ENCODE assay signal across 7 cellular contexts in genomic region chr4:168803052-168803451, GRCh38.
A peak's percentile ranks its signal among the peaks of the same experiment; 100 is the strongest.
DNase-seq lines count a peak whose midpoint lies in the region; ATAC-seq, FAIRE-seq and TF ChIP-seq lines count a peak whose summit lies in the region.
"Not testable (repeated sequence)": the region's sequence is repeated elsewhere in the genome, so short reads cannot be mapped to it uniquely, and the experiment has no call there.

No MANE protein-coding gene starts in this region.

- H3K4me1 Mint-ChIP-seq in astrocyte (ENCODE audit: low read depth, unreplicated experiment) (peaks cover 59% of the 10 kb centered on the region), endodermal cell (peaks cover 27% of the 10 kb centered on the region)

- not testable (repeated sequence) for H4K20me1 ChIP-seq in astrocyte (ENCODE audit: insufficient read depth, low read length)

- WGBS in endodermal cell (ENCODE audit: insufficient coverage in 1 of 2, insufficient read length in 1 of 2), 2 experiments, result 74 to 97% methylated on average over 4 to 5 of the region's 5 CpGs
- WGBS in right cardiac atrium, result 70% methylated on average over 5 of the region's 5 CpGs

- intact Hi-C loops in right cardiac atrium (cut with DNase I), result not testable (repeated sequence)

- H3K4me3 ChIP-seq in HL-60 (replicated peaks; ENCODE audit: insufficient read depth, low read length); astrocyte (ENCODE audit: insufficient read depth, low read depth, low read length); endodermal cell (ENCODE audit: low read length); right cardiac atrium (ENCODE audit: low read length); muscle layer of colon (ENCODE audit: low read depth in 1 of 2, low read length in 2 of 2); rectal smooth muscle tissue (ENCODE audit: low read length): not testable (repeated sequence)

- H3K36me3 Mint-ChIP-seq in astrocyte (ENCODE audit: low read depth, unreplicated experiment), result peaks cover 23% of the 10 kb centered on the region
- H3K36me3 Mint-ChIP-seq in endodermal cell (ENCODE audit: low read depth), result not testable (repeated sequence)

- FAIRE-seq in astrocyte (lab: Jason Lieb, UNC), result not testable (repeated sequence)

- H3K27ac ChIP-seq in HL-60 (replicated peaks); endodermal cell (ENCODE audit: low read depth, low read length); right cardiac atrium (ENCODE audit: low read length): not testable (repeated sequence)
- H3K27ac ChIP-seq in astrocyte (ENCODE audit: low read depth, low read length), result peak overlapping the region; percentile 90
- H3K27ac ChIP-seq in muscle layer of colon (ENCODE audit: low read depth, low read length), result peak overlapping the region; percentile 19
- peak overlapping the region; percentile 70 for H3K27ac ChIP-seq in rectal smooth muscle tissue (ENCODE audit: low read depth, low read length)

- DNase-seq in HL-60 (ENCODE audit: low read depth in 1 of 2, low spot score in 1 of 2), result peak; percentile 15 to 16
- peak; percentile 60 for DNase-seq in NOMO-1 treated with DMSO at 0.1 percent for 48 hours (lab: John Stamatoyannopoulos, UW; ENCODE audit: unreplicated experiment)
- DNase-seq in astrocyte (ENCODE audit: low read depth); endodermal cell: not testable (repeated sequence)
- DNase-seq in right cardiac atrium, result peak in 1 of 3 donors; percentile 66

- peak; percentile 22 to 34 for ATAC-seq in right cardiac atrium

- not testable (repeated sequence) for H3K27me3 ChIP-seq in HL-60 (ENCODE audit: insufficient read depth, poor library complexity, severe bottlenecking); astrocyte (ENCODE audit: insufficient read depth, low read length); endodermal cell (ENCODE audit: control insufficient read depth, insufficient read depth, low read length, poor library complexity, severe bottlenecking); right cardiac atrium (ENCODE audit: control insufficient read depth, insufficient read depth); muscle layer of colon (ENCODE audit: control insufficient read depth in 1 of 2, insufficient read depth in 2 of 2, low read length in 2 of 2); rectal smooth muscle tissue (ENCODE audit: control insufficient read depth, insufficient read depth, low read length)

- not testable (repeated sequence) for H3K4me3 Mint-ChIP-seq in astrocyte (ENCODE audit: unreplicated experiment); endodermal cell

- not testable (repeated sequence) for H3K9me3 ChIP-seq in astrocyte (ENCODE audit: insufficient read depth, low read depth, low read length); endodermal cell (ENCODE audit: control insufficient read depth, low read length); right cardiac atrium (ENCODE audit: control insufficient read depth, low read length); muscle layer of colon (ENCODE audit: low read length)

- peaks cover 20% of the 10 kb centered on the region for H3K4me1 ChIP-seq in astrocyte (ENCODE audit: insufficient read depth, low read length)
- not testable (repeated sequence) for H3K4me1 ChIP-seq in endodermal cell (ENCODE audit: control insufficient read depth, insufficient read depth, low read length); right cardiac atrium (ENCODE audit: control insufficient read depth, insufficient read depth, low read length)
- peaks cover 16% of the 10 kb centered on the region for H3K4me1 ChIP-seq in muscle layer of colon (ENCODE audit: insufficient read depth, low read length)
- H3K4me1 ChIP-seq in rectal smooth muscle tissue (ENCODE audit: control insufficient read depth, insufficient read depth, low read length), result peaks cover 11% of the 10 kb centered on the region

- H3K36me3 ChIP-seq in astrocyte (ENCODE audit: insufficient read depth, low read length); endodermal cell (ENCODE audit: control insufficient read depth, insufficient read depth, low read length); muscle layer of colon (ENCODE audit: insufficient read depth, low read length); rectal smooth muscle tissue (ENCODE audit: control insufficient read depth, insufficient read depth, low read length): not testable (repeated sequence)

- peak overlapping the region; percentile 70 for H3K9ac ChIP-seq in astrocyte (ENCODE audit: low read length)
- H3K9ac ChIP-seq in endodermal cell (ENCODE audit: extremely low read depth, low read length, poor library complexity, severe bottlenecking); muscle layer of colon (ENCODE audit: low read length); rectal smooth muscle tissue (ENCODE audit: low read length): not testable (repeated sequence)

- peak overlapping the region; percentile 89 for H3K27ac Mint-ChIP-seq in astrocyte (ENCODE audit: unreplicated experiment)
- H3K27ac Mint-ChIP-seq in endodermal cell, result peak overlapping the region; percentile 67

- TF ChIP-seq CTCF in HL-60 (IDR thresholded peaks at IDR 0.05; ENCODE audit: insufficient read depth, low read length); astrocyte (IDR thresholded peaks at IDR 0.05; ENCODE audit: insufficient read depth, low read depth, low read length); endodermal cell (conservative IDR thresholded peaks at IDR 0.05): not testable (repeated sequence)

- not testable (repeated sequence) for H3K27me3 Mint-ChIP-seq in astrocyte (ENCODE audit: low read depth, unreplicated experiment); endodermal cell (ENCODE audit: insufficient read depth)

- peaks cover 32% of the 10 kb centered on the region for H3K79me2 ChIP-seq in astrocyte (ENCODE audit: insufficient read depth, low read length)

- H3K4me2 ChIP-seq in astrocyte (ENCODE audit: low read length), result not testable (repeated sequence)

- H2AFZ ChIP-seq in astrocyte (ENCODE audit: low read depth, low read length), result not testable (repeated sequence)

- H3K9me3 Mint-ChIP-seq in astrocyte (ENCODE audit: unreplicated experiment); endodermal cell: not testable (repeated sequence)
